In genomic region chr2:20025065-20025786, GRCh38 we compare ENCODE assay signal across 15 cellular contexts. TPM values are rescaled to one million over a fixed set of nuclear protein-coding genes. Genes with fewer than 3 reads are reported as not detected.
DNase-seq lines count a peak whose midpoint lies in the region; ATAC-seq, FAIRE-seq and TF ChIP-seq lines count a peak whose summit lies in the region.
"Had no signal": no experiment of that assay in that cellular context is flagged by ENCODE, and none has a peak within 500 bp of the region (broad histone marks: within the 10 kb centered on the region; RNA-seq: fewer than 3 reads in every experiment).

No MANE protein-coding gene starts in this region.

- no peak for TF ChIP-seq POLR2A in GM12892 (IDR thresholded peaks at IDR 0.05; ENCODE audit: low read depth, low read length)

- in situ Hi-C loops in KBM-7 (cut with MboI; ENCODE audit: low pct_unique_long_range_greater_than_20kb, low sequenced_read_pairs), result no loop called here

- no peak overlapping the region for H3K27ac ChIP-seq in RWPE2 (ENCODE audit: poor library complexity, severe bottlenecking)

- FAIRE-seq in GM12892 (lab: Jason Lieb, UNC), result no peak

- peaks cover 24% of the 10 kb centered on the region for H3K36me3 ChIP-seq in RWPE2 (ENCODE audit: low read depth)

- peak; percentile 59 for DNase-seq in EL
- DNase-seq in HT-29 (ENCODE audit: low spot score), result peak; percentile 59
- no peak for DNase-seq in RWPE2 (ENCODE audit: low spot score)
- peak; percentile 58 for DNase-seq in iris pigment epithelial cell (ENCODE audit: low read depth)
- no peak for DNase-seq in KBM-7
- no peak for DNase-seq in GM12892 (ENCODE audit: insufficient read length)
- DNase-seq: C1 segment of cervical spinal cord, H7, NCI-H1092 treated with DMSO at 0.1 percent for 48 hours, NCI-H187 treated with DMSO at 0.1 percent for 48 hours, NCI-H2171, NCI-H82, SW 1271 had no signal

- H3K9me3 ChIP-seq in RWPE2 (ENCODE audit: severe bottlenecking), result no peaks in the 10 kb centered on the region

- ATAC-seq in RWPE2 (ENCODE audit: low read depth), result 0 out of 3 replicates have a peak, but pooled peaks have one; percentile 61
- no peak for ATAC-seq in GM21423 (IDR thresholded peaks at IDR 0.05; ENCODE audit: unreplicated experiment)

- no peaks in the 10 kb centered on the region for H3K27me3 ChIP-seq in RWPE2 (ENCODE audit: insufficient read depth, poor library complexity, severe bottlenecking)

- no peak overlapping the region for H3K4me3 ChIP-seq in RWPE2 (ENCODE audit: severe bottlenecking)

- TF ChIP-seq CTCF in RWPE2 (IDR thresholded peaks at IDR 0.05; ENCODE audit: poor library complexity, severe bottlenecking), result no peak

- H3K4me1 ChIP-seq in RWPE2 (ENCODE audit: insufficient read depth, poor library complexity, severe bottlenecking), result no peaks in the 10 kb centered on the region

RNA-seq across cellular contexts. Expression of gene MATN3, which starts 12.8 kb away (rescaled TPM):
- 0.26 and 1.0 TPM in 2 replicates for total RNA-seq in HT-29 (2014; rRNA removed; shearing (Covaris generic))
- not detected for polyA plus RNA-seq in GM12892 (2012; ENCODE audit: missing spikeins)
- total RNA-seq: G401 had no signal

RNA-seq across cellular contexts. Expression of gene LAPTM4A, which starts 26.2 kb away (rescaled TPM):
- 22.7 and 26.8 TPM in 2 replicates for total RNA-seq in HT-29 (2014; rRNA removed; shearing (Covaris generic))
- polyA plus RNA-seq in GM12892 (2012; ENCODE audit: missing spikeins), result 39.7 TPM

RNA-seq across cellular contexts. Expression of gene WDR35, which starts 35.3 kb away (rescaled TPM):
- 3.9 and 4.4 TPM in 2 replicates for total RNA-seq in HT-29 (2014; rRNA removed; shearing (Covaris generic))
- polyA plus RNA-seq in GM12892 (2012; ENCODE audit: missing spikeins), result 7.6 TPM

Comparison
In these comparisons a context has a peak if more than half of its experiments do, and no peak if none do; other contexts are left out.
1. DNase-seq: peak in EL (single experiment), HT-29 (single experiment) and iris pigment epithelial cell (single experiment); none in RWPE2 (single experiment), KBM-7 (single experiment) and GM12892 (single experiment).